Comparison of ENCODE assay signal across 24 cellular contexts in genomic region chr12:132719954-132720324, GRCh38.
"Had no signal": no experiment of that assay in that cellular context is flagged by ENCODE, and none has a peak within 500 bp of the region (broad histone marks: within the 10 kb centered on the region; RNA-seq: fewer than 3 reads in every experiment).

No MANE protein-coding gene starts in this region.

- H3K9me3 Mint-ChIP-seq: activated CD4-positive, alpha-beta memory T cell treated with anti-CD3 and anti-CD28 coated beads for 36 hours; activated CD4-positive, alpha-beta T cell treated with anti-CD3 and anti-CD28 coated beads, Interleukin-2, amount 10 ng/mL, durations not matched to agents 7 days and 5 days; activated naive CD4-positive, alpha-beta T cell treated with anti-CD3 and anti-CD28 coated beads, Interleukin-2, amount 50 U/mL, for 24 hours; activated naive CD8-positive, alpha-beta T cell treated with anti-CD3 and anti-CD28 coated beads, Interleukin-2, amount 50 U/mL, for 24 hours; activated T-helper 1 cell treated with anti-CD3 and anti-CD28 coated beads, Interleukin-12 subunit alpha, Interleukin-12 subunit beta, Interleukin-2, Interleukin-4 antibody, amounts not matched to agents 30 ng/mL and 10 ng/mL and 1 ng/mL, durations not matched to agents 14 hours and 24 hours and 36 hours; WTC11 had no signal

- H3K27ac Mint-ChIP-seq: activated CD4-positive, alpha-beta T cell treated with anti-CD3 and anti-CD28 coated beads, Interleukin-2, amount 10 ng/mL, durations not matched to agents 7 days and 5 days; activated naive CD8-positive, alpha-beta T cell treated with anti-CD3 and anti-CD28 coated beads, Interleukin-2, amount 50 U/mL, for 24 hours; activated T-helper 1 cell treated with anti-CD3 and anti-CD28 coated beads, Interleukin-12 subunit alpha, Interleukin-12 subunit beta, Interleukin-2, Interleukin-4 antibody, amounts not matched to agents 30 ng/mL and 10 ng/mL and 1 ng/mL, durations not matched to agents 14 hours and 24 hours and 36 hours; T-helper 17 cell; WTC11 had no signal

- H3K4me3 ChIP-seq: cardiac muscle cell, SJSA1 had no signal

- H3K4me3 Mint-ChIP-seq: activated CD4-positive, alpha-beta memory T cell treated with anti-CD3 and anti-CD28 coated beads for 36 hours; activated CD4-positive, alpha-beta T cell treated with anti-CD3 and anti-CD28 coated beads, Interleukin-2, amount 10 ng/mL, durations not matched to agents 7 days and 5 days; activated naive CD4-positive, alpha-beta T cell treated with anti-CD3 and anti-CD28 coated beads, Interleukin-2, amount 50 U/mL, for 24 hours; activated naive CD8-positive, alpha-beta T cell treated with anti-CD3 and anti-CD28 coated beads, Interleukin-2, amount 50 U/mL, for 24 hours; activated T-helper 1 cell treated with anti-CD3 and anti-CD28 coated beads, Interleukin-12 subunit alpha, Interleukin-12 subunit beta, Interleukin-2, Interleukin-4 antibody, amounts not matched to agents 30 ng/mL and 10 ng/mL and 1 ng/mL, durations not matched to agents 14 hours and 24 hours and 36 hours; T-helper 17 cell; WTC11 had no signal

- H3K27me3 ChIP-seq: brain microvascular endothelial cell, cardiac muscle cell, SJSA1 had no signal

- DNase-seq: activated CD4-positive, alpha-beta memory T cell treated with anti-CD3 and anti-CD28 coated beads for 36 hours; activated CD4-positive, alpha-beta T cell treated with anti-CD3 and anti-CD28 coated beads, Interleukin-2, amount 10 ng/mL, durations not matched to agents 7 days and 5 days; activated CD4-positive, CD25-positive, alpha-beta regulatory T cell treated with anti-CD3 and anti-CD28 coated beads, Interleukin-2, amount 50 U/mL, for 72 hours; activated CD8-positive, alpha-beta memory T cell treated with anti-CD3 and anti-CD28 coated beads for 24 hours; activated effector memory CD4-positive, alpha-beta T cell treated with Interleukin-2 at 50 U/mL for 16 hours; activated naive CD4-positive, alpha-beta T cell; activated naive CD8-positive, alpha-beta T cell treated with anti-CD3 and anti-CD28 coated beads, Interleukin-2, amount 50 U/mL, for 24 hours; amniotic stem cell; brain microvascular endothelial cell; Kasumi-1; KBM-7; NCI-H146; NCI-H187 treated with DMSO at 0.1 percent for 48 hours; NCI-H2081 treated with DMSO at 0.1 percent for 48 hours; NCI-H446; NCI-H524; SHP77; T-helper 17 cell; T-helper 9 cell had no signal

- H3K27me3 Mint-ChIP-seq: activated CD4-positive, alpha-beta memory T cell treated with anti-CD3 and anti-CD28 coated beads for 36 hours; activated CD4-positive, alpha-beta T cell treated with anti-CD3 and anti-CD28 coated beads, Interleukin-2, amount 10 ng/mL, durations not matched to agents 7 days and 5 days; activated naive CD4-positive, alpha-beta T cell treated with anti-CD3 and anti-CD28 coated beads, Interleukin-2, amount 50 U/mL, for 24 hours; activated naive CD8-positive, alpha-beta T cell treated with anti-CD3 and anti-CD28 coated beads, Interleukin-2, amount 50 U/mL, for 24 hours; T-helper 17 cell had no signal

- ATAC-seq: activated naive CD8-positive, alpha-beta T cell treated with anti-CD3 and anti-CD28 coated beads, Interleukin-2, amount 50 U/mL, for 24 hours; T-helper 17 cell; WTC11 had no signal

- H3K4me1 Mint-ChIP-seq: activated CD4-positive, alpha-beta T cell treated with anti-CD3 and anti-CD28 coated beads, Interleukin-2, amount 10 ng/mL, durations not matched to agents 7 days and 5 days; activated naive CD4-positive, alpha-beta T cell treated with anti-CD3 and anti-CD28 coated beads, Interleukin-2, amount 50 U/mL, for 24 hours; activated naive CD8-positive, alpha-beta T cell treated with anti-CD3 and anti-CD28 coated beads, Interleukin-2, amount 50 U/mL, for 24 hours; T-helper 17 cell; WTC11 had no signal

- H3K9me3 ChIP-seq: SJSA1 had no signal

- H3K27ac ChIP-seq: brain microvascular endothelial cell, cardiac muscle cell, SJSA1 had no signal

- H3K4me1 ChIP-seq: SJSA1 had no signal
